Comparison of ENCODE assay signal across 28 cellular contexts in the genomic region with DNA sequence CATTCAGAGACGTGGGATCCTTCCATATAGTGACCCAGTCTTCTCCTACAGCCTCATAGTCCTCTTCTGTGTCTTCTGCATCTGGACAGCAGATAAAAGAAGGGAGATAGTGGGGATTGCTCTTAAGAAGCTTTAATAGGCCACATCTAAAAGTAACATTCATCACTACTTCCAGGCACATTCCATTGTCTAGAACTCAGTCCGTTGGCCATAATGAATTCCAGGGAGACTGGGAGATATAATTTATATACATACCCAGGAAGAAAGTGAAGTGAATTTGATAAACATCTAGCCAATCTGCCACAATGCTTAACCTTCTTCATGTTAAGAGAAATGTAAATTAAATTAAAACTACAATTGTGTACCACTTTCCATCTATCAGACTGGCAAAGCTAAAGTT. TPM values are rescaled to one million over a fixed set of nuclear protein-coding genes. Genes with fewer than 3 reads are reported as not detected.
"Had no signal": no experiment of that assay in that cellular context is flagged by ENCODE, and none has a peak within 500 bp of the region (broad histone marks: within the 10 kb centered on the region; RNA-seq: fewer than 3 reads in every experiment).

No MANE protein-coding gene starts in this region.

- ATAC-seq: activated naive CD4-positive, alpha-beta T cell treated with anti-CD3 and anti-CD28 coated beads, Interleukin-2, amount 50 U/mL, for 72 hours; activated T-cell treated with anti-CD3 and anti-CD28 coated beads, Interleukin-2, amount 50 U/mL, for 72 hours; esophagus mucosa had no signal

- DNase-seq: activated CD4-positive, alpha-beta memory T cell treated with anti-CD3 and anti-CD28 coated beads, Interleukin-2, amount 10 ng/mL, durations not matched to agents 7 days and 5 days; activated CD4-positive, alpha-beta T cell treated with anti-CD3 and anti-CD28 coated beads for 4 hours; activated CD4-positive, alpha-beta T cell treated with anti-CD3 and anti-CD28 coated beads, Interleukin-2, amount 10 ng/mL, durations not matched to agents 7 days and 5 days; activated CD4-positive, alpha-beta T cell treated with anti-CD3 and anti-CD28 coated beads, Interleukin-2, amount 50 U/mL, for 4 hours; activated CD4-positive, CD25-positive, alpha-beta regulatory T cell; activated CD4-positive, CD25-positive, alpha-beta regulatory T cell treated with anti-CD3 and anti-CD28 coated beads, Interleukin-2, amount 50 U/mL, for 72 hours; activated CD8-positive, alpha-beta memory T cell treated with anti-CD3 and anti-CD28 coated beads, Interleukin-2, amount 50 U/mL, for 48 hours; activated gamma-delta T cell; activated naive CD4-positive, alpha-beta T cell; activated naive CD4-positive, alpha-beta T cell treated with anti-CD3 and anti-CD28 coated beads, Interleukin-2, amount 10 ng/mL, durations not matched to agents 7 days and 5 days; activated naive CD8-positive, alpha-beta T cell treated with anti-CD3 and anti-CD28 coated beads, Interleukin-2, amount 10 ng/mL, durations not matched to agents 7 days and 5 days; activated T-cell treated with anti-CD3 and anti-CD28 coated beads for 4 hours; activated T-cell treated with anti-CD3 and anti-CD28 coated beads, Interleukin-2, amount 50 U/mL, for 24 hours; activated T-cell treated with anti-CD3 and anti-CD28 coated beads, Interleukin-2, amount 50 U/mL, for 72 hours; amniotic stem cell; anterior cingulate cortex; brain microvascular endothelial cell; dorsolateral prefrontal cortex; effector memory CD4-positive, alpha-beta T cell; endodermal cell; foreskin fibroblast; head of caudate nucleus; T-helper 2 cell had no signal

- H3K27ac ChIP-seq: brain microvascular endothelial cell, coronary artery, dorsolateral prefrontal cortex had no signal

- H3K27me3 ChIP-seq: brain microvascular endothelial cell, dorsolateral prefrontal cortex had no signal

- H3K4me3 ChIP-seq: coronary artery, dorsolateral prefrontal cortex had no signal

RNA-seq across cellular contexts. Expression of a gene that starts 55.2 kb away (rescaled TPM):
- total RNA-seq: activated naive CD4-positive, alpha-beta T cell treated with anti-CD3 and anti-CD28 coated beads, Interleukin-2, amount 50 U/mL, for 72 hours; bronchial epithelial cell; esophagus mucosa; frontal cortex had no signal
